In the genomic region with DNA sequence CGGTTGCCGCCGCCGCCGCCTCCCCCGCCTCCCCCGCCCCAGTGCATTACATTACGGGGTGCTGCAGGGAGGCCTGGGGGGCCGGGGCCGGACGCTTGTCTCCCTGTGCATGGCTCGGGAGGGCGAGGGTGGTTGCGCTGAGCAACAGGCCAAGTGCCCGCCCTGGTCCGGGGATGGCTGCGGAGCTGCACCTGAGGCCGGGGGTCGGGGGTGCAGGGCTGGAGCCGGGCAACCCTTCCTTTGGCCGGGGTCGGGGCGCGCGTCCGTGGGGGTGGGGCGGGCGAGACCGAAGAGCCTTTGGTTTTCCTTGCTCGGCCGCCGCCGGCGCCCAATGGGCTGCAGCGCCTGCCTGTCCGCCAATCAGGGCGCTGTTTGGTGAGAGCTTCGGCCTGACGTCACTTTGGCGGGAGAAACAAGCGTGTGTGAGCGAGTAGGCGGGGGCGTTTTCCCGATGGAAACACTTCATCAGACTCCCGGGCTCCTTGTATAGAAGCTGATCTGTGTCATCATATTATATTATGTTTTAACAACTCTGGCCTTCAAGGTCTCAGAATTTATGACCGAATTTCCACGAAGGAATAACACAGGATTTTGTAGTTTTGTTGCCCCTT, we compare ENCODE assay signal across 8 cellular contexts. TPM values are rescaled to one million over a fixed set of nuclear protein-coding genes. Genes with fewer than 3 reads are reported as not detected.
DNase-seq lines count a peak whose midpoint lies in the region; ATAC-seq and TF ChIP-seq lines count a peak whose summit lies in the region.

No MANE protein-coding gene starts in this region.

- peak overlapping the region; percentile 89 for H3K4me3 Mint-ChIP-seq in Calu3 (ENCODE audit: low read depth, unreplicated experiment)

- TF ChIP-seq CTCF in Calu3 (IDR thresholded peaks at IDR 0.05; ENCODE audit: unreplicated experiment) (no peak), Panc1 (IDR thresholded peaks at IDR 0.05) (no peak), esophagus squamous epithelium (IDR thresholded peaks at IDR 0.05) (no peak)

- H3K9ac ChIP-seq in mucosa of stomach (ENCODE audit: low read length): no peak overlapping the region

- peaks cover 69% of the 10 kb centered on the region for H3K36me3 Mint-ChIP-seq in Calu3 (ENCODE audit: insufficient read depth, unreplicated experiment)

- H3K9me3 ChIP-seq in Panc1 (ENCODE audit: control insufficient read depth, insufficient read depth, low read depth, low read length) (no peaks in the 10 kb centered on the region), esophagus squamous epithelium (no peaks in the 10 kb centered on the region), mucosa of stomach (ENCODE audit: control insufficient read depth, low read length) (no peaks in the 10 kb centered on the region)

- no peaks in the 10 kb centered on the region for H3K27me3 ChIP-seq in Panc1 (ENCODE audit: control insufficient read depth, insufficient read depth, low read length)
- no peaks in the 10 kb centered on the region for H3K27me3 ChIP-seq in esophagus squamous epithelium
- no peaks in the 10 kb centered on the region for H3K27me3 ChIP-seq in mucosa of stomach (ENCODE audit: control insufficient read depth, insufficient read depth, low read length)

- intact Hi-C loops in Calu3 (cut with micrococcal nuclease; ENCODE audit: unreplicated experiment): loop anchor here (5.0 kb wide), 1 partner anchor 195 kb away; no protein-coding TSS in a partner anchor
- intact Hi-C loops in Panc1 (cut with micrococcal nuclease; ENCODE audit: unreplicated experiment): no loop called here
- intact Hi-C loops in esophagus squamous epithelium (cut with DNase I): no loop called here

- in situ Hi-C loops in Panc1 (cut with HindIII; ENCODE audit: low pct_unique_long_range_greater_than_20kb, low sequenced_read_pairs): no loop called here

- H3K27me3 Mint-ChIP-seq in Calu3 (ENCODE audit: unreplicated experiment): no peaks in the 10 kb centered on the region

- TF ChIP-seq POLR2A in esophagus squamous epithelium (IDR thresholded peaks at IDR 0.05): no peak

- H3K4me1 Mint-ChIP-seq in Calu3 (ENCODE audit: low read depth, unreplicated experiment): peaks cover 40% of the 10 kb centered on the region

- peak overlapping the region; percentile 98 for H3K27ac Mint-ChIP-seq in Calu3 (ENCODE audit: unreplicated experiment)

- H3K4me1 ChIP-seq in Panc1 (ENCODE audit: control insufficient read depth, insufficient read depth, low read length): peaks cover 9% of the 10 kb centered on the region
- peaks cover 0 to 47% (median 16%) of the 10 kb centered on the region in 3 donors for H3K4me1 ChIP-seq in esophagus squamous epithelium
- peaks cover 3% of the 10 kb centered on the region for H3K4me1 ChIP-seq in mucosa of stomach (ENCODE audit: control insufficient read depth, insufficient read depth, low read length)

- H3K9me3 Mint-ChIP-seq in Calu3 (ENCODE audit: low read depth, unreplicated experiment): no peaks in the 10 kb centered on the region

- BruUV-seq in Calu3 (replicated peaks; lab: Mats Ljungman, UMichigan) (no TSS peak), Panc1 (replicated peaks; lab: Mats Ljungman, UMichigan) (no TSS peak)

- CTCF ChIA-PET in Calu3 (lab: Charles Lee) (interaction anchor here (0.6 to 4.1 kb wide), 19 partner anchors 8 to 337 kb away, joined by 3 to 25 read pairs (median 6); a partner anchor contains a TSS), Panc1 (lab: Charles Lee) (no interaction called here)

- DNase-seq in Calu3 (peak; percentile 100), KG1 (lab: John Stamatoyannopoulos, UW) (peak; percentile 83), Panc1 (ENCODE audit: low read depth, low spot score) (peak; percentile 42), esophagus squamous epithelium (lab: John Stamatoyannopoulos, UW) (peak; percentile 33)
- peak; percentile 93 for DNase-seq in activated T-cell treated with anti-CD3 and anti-CD28 coated beads, Interleukin-2, amount 50 U/mL, for 48 hours
- peak; percentile 82 for DNase-seq in stimulated activated CD8-positive, alpha-beta memory T cell treated with anti-CD3 and anti-CD28 coated beads, Interleukin-4, amount 100 ng/mL, for 24 hours (ENCODE audit: low read depth)

- no peaks in the 10 kb centered on the region; the same call in none of the 2 replicates for H3K36me3 ChIP-seq in Panc1 (ENCODE audit: control insufficient read depth, insufficient read depth, low read length)
- H3K36me3 ChIP-seq in esophagus squamous epithelium: peaks cover 0 to 26% (median 0%) of the 10 kb centered on the region in 3 donors
- no peaks in the 10 kb centered on the region for H3K36me3 ChIP-seq in mucosa of stomach (ENCODE audit: control insufficient read depth, insufficient read depth, low read length)

- H3K27ac ChIP-seq in Panc1 (ENCODE audit: low read length): no peak overlapping the region
- peak overlapping the region; percentile 92 to 94 (median 94) for H3K27ac ChIP-seq in esophagus squamous epithelium

- H3K4me3 ChIP-seq in Panc1 (ENCODE audit: low read depth in 2 of 2, low read length in 2 of 2): peak overlapping the region; percentile 78 to 90
- peak overlapping the region; percentile 84 to 99 (median 93) for H3K4me3 ChIP-seq in esophagus squamous epithelium
- H3K4me3 ChIP-seq in mucosa of stomach (ENCODE audit: low read length): peak overlapping the region; percentile 53

- POLR2A ChIA-PET in Panc1 (lab: Charles Lee): no interaction called here

- ATAC-seq in GM21717 (IDR thresholded peaks at IDR 0.05; ENCODE audit: unreplicated experiment) (peak; percentile 54), Panc1 (peak; percentile 86)

- WGBS in esophagus squamous epithelium, 2 donors: 1 to 2% methylated on average over 3 to 17 of the region's 48 CpGs

RNA-seq across cellular contexts. Expression of a gene that starts 1.0 kb away (rescaled TPM):
- total RNA-seq in Calu3 (2022) (70.3 and 71.5 TPM in 2 replicates), Panc1 (2021; ENCODE audit: unreplicated experiment) (9.9 TPM), esophagus squamous epithelium (10 to 100 TPM in 1 of 4 donors, 1 to 10 TPM in 3; 5.0 to 10.3 (median 6.8) TPM)
- 2.9 TPM for polyA plus RNA-seq in Panc1 (2012; ENCODE audit: insufficient read length)

RNA-seq across cellular contexts. Expression of a gene that starts 48.7 kb away (rescaled TPM):
- total RNA-seq in Calu3 (2022) (227 and 230 TPM in 2 replicates), Panc1 (2021; ENCODE audit: unreplicated experiment) (41.4 TPM), esophagus squamous epithelium (10 to 100 TPM; 11.2 to 22.9 (median 16.1) TPM)
- 16.1 TPM for polyA plus RNA-seq in Panc1 (2012; ENCODE audit: insufficient read length)

RNA-seq across cellular contexts. Expression of a gene that starts 58.9 kb away (rescaled TPM):
- total RNA-seq in Calu3 (2022): 321 and 329 TPM in 2 replicates
- total RNA-seq in Panc1 (2021; ENCODE audit: unreplicated experiment): 57.8 TPM
- polyA plus RNA-seq in Panc1 (2012; ENCODE audit: insufficient read length): 25.1 TPM
- total RNA-seq in esophagus squamous epithelium: 10 to 100 TPM; 22.9 to 47.3 (median 33.5) TPM

Comparison
In these comparisons a context has a peak if more than half of its experiments do, and no peak if none do; other contexts are left out.
1. DNase-seq: peak in every context shown above with its lines; median percentile 100 in Calu3; 93 in activated T-cell treated with anti-CD3 and anti-CD28 coated beads, Interleukin-2, amount 50 U/mL, for 48 hours; 83 in KG1; 82 in stimulated activated CD8-positive, alpha-beta memory T cell treated with anti-CD3 and anti-CD28 coated beads, Interleukin-4, amount 100 ng/mL, for 24 hours; 42 in Panc1; 33 in esophagus squamous epithelium.